17 cellular contexts compared by ENCODE assay signal in the genomic region with DNA sequence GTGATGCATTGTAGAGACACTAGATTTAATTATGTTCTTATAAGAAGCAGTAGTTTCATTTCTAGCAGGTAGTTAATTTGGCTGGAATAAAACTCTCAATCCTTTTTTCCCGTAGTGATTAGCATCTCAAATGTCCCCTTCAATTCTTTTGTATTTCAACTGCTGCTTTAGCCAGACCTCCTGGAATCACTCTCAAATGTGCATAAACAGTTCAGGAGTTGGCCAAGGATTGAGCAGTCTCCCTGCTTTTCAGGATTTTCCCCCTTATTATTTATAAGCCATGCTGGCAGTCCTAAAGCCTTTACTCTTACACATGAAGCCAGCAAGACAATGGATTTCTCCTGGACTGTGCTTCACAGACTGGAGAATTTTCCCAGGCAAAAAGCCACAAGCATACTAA.
"Had no signal": no experiment of that assay in that cellular context is flagged by ENCODE, and none has a peak within 500 bp of the region (broad histone marks: within the 10 kb centered on the region; RNA-seq: fewer than 3 reads in every experiment).

No MANE protein-coding gene starts in this region.

- H3K4me3 Mint-ChIP-seq: dendritic cell treated with granulocyte-macrophage colony-stimulating factor and Interleukin-4, amounts not matched to agents 40 ng/mL and 50 ng/mL, for 4 days; effector memory CD8-positive, alpha-beta T cell; natural killer cell; neural crest cell had no signal

- H3K27me3 ChIP-seq: esophagus muscularis mucosa, gastrocnemius medialis, heart right ventricle, ovary had no signal

- H3K9me3 ChIP-seq: gastrocnemius medialis, ovary had no signal

- ATAC-seq: effector memory CD8-positive, alpha-beta T cell; gastrocnemius medialis; heart right ventricle; natural killer cell; right cardiac atrium had no signal

- DNase-seq: effector memory CD8-positive, alpha-beta T cell; gastrocnemius medialis; heart right ventricle; mammary epithelial cell; natural killer cell; nucleus accumbens; ovary; right cardiac atrium; small intestine; stimulated activated CD4-positive, alpha-beta T cell treated with anti-CD3 and anti-CD28 coated beads, Interleukin-12 subunit alpha, Interleukin-12 subunit beta, amount 100 ng/mL, for 4 hours; stimulated activated naive CD4-positive, alpha-beta T cell; trophoblast cell had no signal

- H3K27ac Mint-ChIP-seq: dendritic cell treated with granulocyte-macrophage colony-stimulating factor and Interleukin-4, amounts not matched to agents 40 ng/mL and 50 ng/mL, for 4 days; natural killer cell; progenitor cell of endocrine pancreas had no signal

- H3K36me3 Mint-ChIP-seq: natural killer cell had no signal

- H3K9me3 Mint-ChIP-seq: effector memory CD8-positive, alpha-beta T cell; natural killer cell; neural crest cell had no signal

- H3K4me3 ChIP-seq: esophagus muscularis mucosa, gastrocnemius medialis, heart right ventricle, ovary had no signal

- H3K4me1 Mint-ChIP-seq: neural crest cell had no signal

- H3K4me1 ChIP-seq: esophagus muscularis mucosa, gastrocnemius medialis, heart right ventricle had no signal

- H3K36me3 ChIP-seq: esophagus muscularis mucosa, gastrocnemius medialis, heart right ventricle, ovary had no signal

- H3K27ac ChIP-seq: epithelial cell of prostate, esophagus muscularis mucosa, gastrocnemius medialis, heart right ventricle, ovary had no signal

- H3K27me3 Mint-ChIP-seq: dendritic cell treated with granulocyte-macrophage colony-stimulating factor and Interleukin-4, amounts not matched to agents 40 ng/mL and 50 ng/mL, for 4 days; effector memory CD8-positive, alpha-beta T cell had no signal
